Comparison of ENCODE assay signal across 8 cellular contexts in genomic region chr19:48332662-48333466, GRCh38. TPM values are rescaled to one million over a fixed set of nuclear protein-coding genes. Genes with fewer than 3 reads are reported as not detected.
DNase-seq lines count a peak whose midpoint lies in the region; ATAC-seq, FAIRE-seq and TF ChIP-seq lines count a peak whose summit lies in the region.

No MANE protein-coding gene starts in this region.

- POLR2A ChIA-PET in SK-N-SH (lab: Yijun Ruan, JAX), result interaction anchor here (0.9 to 1.8 kb wide), 4 partner anchors 11 to 112 kb away, joined by 3 to 5 read pairs (median 3); partner anchors contain the start of gene KDELR1
- POLR2A ChIA-PET in activated naive CD8-positive, alpha-beta T cell treated with anti-CD3 and anti-CD28 coated beads, Interleukin-2, amount 10 ng/mL, durations not matched to agents 7 days and 5 days (lab: Charles Lee), result interaction anchor here (0.8 to 7.0 kb wide), 8 partner anchors 12 to 83 kb away, joined by 3 to 223 read pairs (median 6); partner anchors contain the start of genes CARD8, EMP3, GRIN2D and SYNGR4

- H3K36me3 ChIP-seq in SK-N-SH (replicated peaks in 1 of 2; ENCODE audit: control insufficient read depth in 1 of 2, insufficient read depth in 2 of 2, low read length in 1 of 2), result peaks cover 0 to 10% of the 10 kb centered on the region in 2 experiments
- H3K36me3 ChIP-seq in pancreas, result no peaks in the 10 kb centered on the region
- H3K36me3 ChIP-seq in thyroid gland, result no peaks in the 10 kb centered on the region

- peak overlapping the region; percentile 93 for H3K27ac Mint-ChIP-seq in activated naive CD8-positive, alpha-beta T cell treated with anti-CD3 and anti-CD28 coated beads, Interleukin-2, amount 10 ng/mL, durations not matched to agents 7 days and 5 days

- H3K4me1 ChIP-seq in SK-N-SH (ENCODE audit: control insufficient read depth in 1 of 2, insufficient read depth in 2 of 2, low read depth in 1 of 2, low read length in 1 of 2), result peaks cover 9 to 24% of the 10 kb centered on the region in 2 experiments; a peak in 3 of 4 replicates
- H3K4me1 ChIP-seq in pancreas, result peaks cover 0 to 24% (median 8%) of the 10 kb centered on the region in 3 donors
- peaks cover 21 to 26% of the 10 kb centered on the region in 2 donors for H3K4me1 ChIP-seq in thyroid gland

- no peak overlapping the region for H3K9ac ChIP-seq in SK-N-SH

- peak; percentile 7 to 77 for TF ChIP-seq POLR2A in thyroid gland (IDR thresholded peaks at IDR 0.05)

- peaks cover 1% of the 10 kb centered on the region for H3K9me3 Mint-ChIP-seq in activated naive CD8-positive, alpha-beta T cell treated with anti-CD3 and anti-CD28 coated beads, Interleukin-2, amount 10 ng/mL, durations not matched to agents 7 days and 5 days

- H3K27me3 Mint-ChIP-seq in activated naive CD8-positive, alpha-beta T cell treated with anti-CD3 and anti-CD28 coated beads, Interleukin-2, amount 10 ng/mL, durations not matched to agents 7 days and 5 days, result no peaks in the 10 kb centered on the region

- peaks cover 20% of the 10 kb centered on the region for H3K79me2 ChIP-seq in SK-N-SH (ENCODE audit: insufficient read depth)

- H4K20me1 ChIP-seq in SK-N-SH (ENCODE audit: insufficient read depth), result peaks cover 11% of the 10 kb centered on the region

- no peak for TF ChIP-seq CTCF in GM10266 (IDR thresholded peaks at IDR 0.05; ENCODE audit: control insufficient read depth, insufficient read depth, low read depth, missing control alignments)
- no peak for TF ChIP-seq CTCF in SK-N-SH (IDR thresholded peaks at IDR 0.05)
- no peak for TF ChIP-seq CTCF in pancreas (IDR thresholded peaks at IDR 0.05)
- TF ChIP-seq CTCF in thyroid gland (IDR thresholded peaks at IDR 0.05), result no peak

- TF ChIP-seq EP300 in SK-N-SH (IDR thresholded peaks at IDR 0.05; ENCODE audit: borderline replicate concordance in 1 of 2, low read depth in 1 of 2, low read length in 1 of 2), result peak; percentile 58 to 76; a peak in 3 of 4 replicates

- peak overlapping the region; percentile 88 for H3K4me3 Mint-ChIP-seq in activated naive CD8-positive, alpha-beta T cell treated with anti-CD3 and anti-CD28 coated beads, Interleukin-2, amount 10 ng/mL, durations not matched to agents 7 days and 5 days

- H3K36me3 Mint-ChIP-seq in activated naive CD8-positive, alpha-beta T cell treated with anti-CD3 and anti-CD28 coated beads, Interleukin-2, amount 10 ng/mL, durations not matched to agents 7 days and 5 days, result peaks cover 33% of the 10 kb centered on the region

- H3K4me1 Mint-ChIP-seq in activated naive CD8-positive, alpha-beta T cell treated with anti-CD3 and anti-CD28 coated beads, Interleukin-2, amount 10 ng/mL, durations not matched to agents 7 days and 5 days, result peaks cover 41% of the 10 kb centered on the region

- WGBS in SK-N-SH (ENCODE audit: low lambda C conversion rate), result 6% methylated on average over 19 of the region's 25 CpGs
- WGBS in pancreas, 2 donors, result 0% methylated on average over 25 of the region's 25 CpGs
- 1 to 4% methylated on average over 22 to 25 of the region's 25 CpGs for WGBS in thyroid gland, 2 donors

- CTCF ChIA-PET in SK-N-SH (lab: Yijun Ruan, JAX), result interaction anchor here (0.5 to 2.7 kb wide), 14 partner anchors 9 to 510 kb away, joined by 3 to 20 read pairs (median 4); partner anchors contain the start of genes GRWD1, KDELR1, SYNGR4 and TMEM143

- H3K27me3 ChIP-seq in SK-N-SH (ENCODE audit: insufficient read depth) (no peaks in the 10 kb centered on the region), pancreas (no peaks in the 10 kb centered on the region), thyroid gland (no peaks in the 10 kb centered on the region)

- peak overlapping the region; percentile 47 to 88 for H3K27ac ChIP-seq in SK-N-SH (ENCODE audit: low read depth in 2 of 2, low read length in 1 of 2)
- H3K27ac ChIP-seq in pancreas, result peak overlapping the region; percentile 72 to 96 (median 92)
- peak overlapping the region; percentile 89 to 96 (median 96) for H3K27ac ChIP-seq in thyroid gland

- no peak for TF ChIP-seq RAD21 in SK-N-SH (IDR thresholded peaks at IDR 0.05; ENCODE audit: low read length)

- H3K4me3 ChIP-seq in SK-N-SH (ENCODE audit: low read depth in 2 of 2, low read length in 1 of 2) (peak overlapping the region; percentile 36 to 38), pancreas (peak overlapping the region; percentile 11 to 52 (median 26)), thyroid gland (replicated peaks in 1 of 3) (peak overlapping the region in 2 of 3 donors; percentile 30 to 38)

- H3K9me2 ChIP-seq in SK-N-SH, result no peaks in the 10 kb centered on the region

- H2AFZ ChIP-seq in SK-N-SH (ENCODE audit: low read depth), result no peak overlapping the region

- H3F3A ChIP-seq in SK-N-SH (replicated peaks; ENCODE audit: insufficient read depth), result peaks cover 58% of the 10 kb centered on the region

- peak; percentile 96 for FAIRE-seq in pancreas (lab: Jason Lieb, UNC)

- H3K9me3 ChIP-seq in SK-N-SH (no peaks in the 10 kb centered on the region), pancreas (no peaks in the 10 kb centered on the region), thyroid gland (no peaks in the 10 kb centered on the region)

- H3K4me2 ChIP-seq in SK-N-SH, result peak overlapping the region; percentile 66

- peak; percentile 73 for ATAC-seq in HG02610 (IDR thresholded peaks at IDR 0.05; ENCODE audit: unreplicated experiment)
- ATAC-seq in activated naive CD8-positive, alpha-beta T cell treated with anti-CD3 and anti-CD28 coated beads, Interleukin-2, amount 10 ng/mL, durations not matched to agents 7 days and 5 days (ENCODE audit: low read depth), result peak; percentile 67
- ATAC-seq in Right ventricle myocardium inferior, result peak; percentile 81
- ATAC-seq in pancreas, result peak; percentile 76 to 83 (median 78)

- DNase-seq in GM10266 (ENCODE audit: extremely low spot score) (peak; percentile 96), NCI-H1092 (lab: John Stamatoyannopoulos, UW) (peak; percentile 99), SK-N-SH (peak; percentile 91), Right ventricle myocardium inferior (ENCODE audit: missing footprints) (peak; percentile 93), pancreas (peak; percentile 90 to 96 (median 93)), thyroid gland (peak; percentile 96 to 97)
- DNase-seq in activated naive CD8-positive, alpha-beta T cell treated with anti-CD3 and anti-CD28 coated beads, Interleukin-2, amount 10 ng/mL, durations not matched to agents 7 days and 5 days, result peak; percentile 87

- intact Hi-C loops in Right ventricle myocardium inferior (cut with DNase I) (loop anchor here (1.0 to 5.0 kb wide), 2 partner anchors 13 to 61 kb away; partner anchors contain the start of gene ZNF114), pancreas (cut with DNase I) (no loop called here), thyroid gland (cut with DNase I) (no loop called here)

TF ChIP-seq in SK-N-SH, 30 proteins besides CTCF, POLR2A, EP300 and RAD21 (continues in another document):
- peak; percentile 98 for TF ChIP-seq NFIC (IDR thresholded peaks at IDR 0.05; ENCODE audit: borderline replicate concordance)
- no peak for TF ChIP-seq GATA2 (CRISPR knock-in tag; IDR thresholded peaks at IDR 0.05)
- peak; percentile 83 for TF ChIP-seq RFX5 (IDR thresholded peaks at IDR 0.05; ENCODE audit: low read length)

RNA-seq across cellular contexts. Expression of gene EMP3, which starts 7.5 kb away (rescaled TPM):
- polyA plus RNA-seq in SK-N-SH (2012; rRNA removed) (263 and 277 TPM in 2 replicates), pancreas (10 to 100 TPM; 17.6 to 23.8 TPM)
- polyA plus RNA-seq in SK-N-SH (2012; cell fraction: cytosol; rRNA removed), result 125 and 190 TPM in 2 replicates
- polyA plus RNA-seq in SK-N-SH (2012; cell fraction: nucleus; rRNA removed), result 110 and 159 TPM in 2 replicates
- 100 to 1,000 TPM; 285 to 303 TPM for total RNA-seq in activated naive CD8-positive, alpha-beta T cell treated with anti-CD3 and anti-CD28 coated beads, Interleukin-2, amount 10 ng/mL, durations not matched to agents 7 days and 5 days
- total RNA-seq in Right ventricle myocardium inferior (54.3 TPM), pancreas (10 to 100 TPM in 2 of 6 donors, 1 to 10 TPM in 4; 2.5 to 14.9 (median 6.4) TPM), thyroid gland (10 to 100 TPM; 14.0 to 19.3 (median 14.9) TPM)

RNA-seq across cellular contexts. Expression of gene TMEM143, which starts 30.9 kb away (rescaled TPM):
- polyA plus RNA-seq in SK-N-SH (2012; rRNA removed) (20.2 and 21.9 TPM in 2 replicates), pancreas (10 to 100 TPM in 1 of 2 donors, 1 to 10 TPM in 1; 8.0 to 11.2 TPM)
- polyA plus RNA-seq in SK-N-SH (2012; cell fraction: cytosol; rRNA removed), result 7.0 and 10.2 TPM in 2 replicates
- polyA plus RNA-seq in SK-N-SH (2012; cell fraction: nucleus; rRNA removed), result 77.5 and 81.7 TPM in 2 replicates
- 10 to 100 TPM; 24.8 to 26.1 TPM for total RNA-seq in activated naive CD8-positive, alpha-beta T cell treated with anti-CD3 and anti-CD28 coated beads, Interleukin-2, amount 10 ng/mL, durations not matched to agents 7 days and 5 days
- total RNA-seq in Right ventricle myocardium inferior (106 TPM), pancreas (1 to 10 TPM; 3.3 to 7.3 (median 4.4) TPM), thyroid gland (10 to 100 TPM in 1 of 4 donors, 1 to 10 TPM in 3; 6.3 to 12.6 (median 9.2) TPM)

RNA-seq across cellular contexts. Expression of gene SYNGR4, which starts 31.3 kb away (rescaled TPM):
- 0.08 TPM in 1 of 2 replicates, not detected in the other for polyA plus RNA-seq in SK-N-SH (2012; rRNA removed)
- polyA plus RNA-seq in SK-N-SH (2012; cell fraction: cytosol; rRNA removed), result 0.03 TPM in 1 of 2 replicates, not detected in the other
- not detected in 2 replicates for polyA plus RNA-seq in SK-N-SH (2012; cell fraction: nucleus; rRNA removed)
- under 1 TPM in 1 of 2 experiments, not detected in 1; 0.30 TPM for total RNA-seq in activated naive CD8-positive, alpha-beta T cell treated with anti-CD3 and anti-CD28 coated beads, Interleukin-2, amount 10 ng/mL, durations not matched to agents 7 days and 5 days
- not detected for total RNA-seq in Right ventricle myocardium inferior
- total RNA-seq in pancreas, result 1 to 10 TPM in 1 of 6 donors, under 1 TPM in 3, not detected in 2; 0.19 to 1.1 (median 0.25) TPM
- 10 to 100 TPM in 1 of 2 donors, under 1 TPM in 1; 0.91 to 16.4 TPM for polyA plus RNA-seq in pancreas
- total RNA-seq in thyroid gland, result not detected

RNA-seq across cellular contexts. Expression of gene KDELR1, which starts 58.5 kb away (rescaled TPM):
- polyA plus RNA-seq in SK-N-SH (2012; rRNA removed) (119 and 138 TPM in 2 replicates), pancreas (100 to 1,000 TPM in 1 of 2 donors, 10 to 100 TPM in 1; 85.4 to 113 TPM)
- 112 and 158 TPM in 2 replicates for polyA plus RNA-seq in SK-N-SH (2012; cell fraction: cytosol; rRNA removed)
- 110 and 150 TPM in 2 replicates for polyA plus RNA-seq in SK-N-SH (2012; cell fraction: nucleus; rRNA removed)
- total RNA-seq in activated naive CD8-positive, alpha-beta T cell treated with anti-CD3 and anti-CD28 coated beads, Interleukin-2, amount 10 ng/mL, durations not matched to agents 7 days and 5 days, result 10 to 100 TPM; 75.8 to 75.9 TPM
- total RNA-seq in Right ventricle myocardium inferior (73.5 TPM), pancreas (10 to 100 TPM; 58.7 to 99.0 (median 77.0) TPM), thyroid gland (100 to 1,000 TPM; 121 to 160 (median 141) TPM)

Comparison
In these comparisons a context has a peak if more than half of its experiments do, and no peak if none do; other contexts are left out.
1. Peak in every context shown above with its lines: DNase-seq, ATAC-seq, H3K4me3 ChIP-seq and H3K27ac ChIP-seq.